16 cellular contexts compared by ENCODE assay signal in genomic region chr14:73958591-73958990, GRCh38.
"Had no signal": no experiment of that assay in that cellular context is flagged by ENCODE, and none has a peak within 500 bp of the region (broad histone marks: within the 10 kb centered on the region; RNA-seq: fewer than 3 reads in every experiment).

No MANE protein-coding gene starts in this region.

- H3K4me3 ChIP-seq: breast epithelium, dorsolateral prefrontal cortex, esophagus muscularis mucosa, left lung, neural progenitor cell, pancreas, transverse colon had no signal

- H3K4me1 Mint-ChIP-seq: activated naive CD4-positive, alpha-beta T cell treated with anti-CD3 and anti-CD28 coated beads, Interleukin-2, amount 50 U/mL, for 24 hours; memory B cell; neural progenitor cell; stimulated activated memory B cell treated with anti-CD40 and anti-IgM and Interleukin-4, amounts not matched to agents 10 μg/mL and 1 μg/mL and 100 μg/mL, for 72 hours had no signal

- H3K4me1 ChIP-seq: breast epithelium, esophagus muscularis mucosa, left lung, neural progenitor cell, pancreas, transverse colon had no signal

- DNase-seq: activated CD4-positive, alpha-beta T cell treated with anti-CD3 and anti-CD28 coated beads, Interleukin-2, amount 50 U/mL, for 48 hours; dorsolateral prefrontal cortex; head of caudate nucleus; left lung; pancreas; retina; SIG-M5; small intestine; transverse colon had no signal

- H3K4me3 Mint-ChIP-seq: activated naive CD4-positive, alpha-beta T cell treated with anti-CD3 and anti-CD28 coated beads, Interleukin-2, amount 50 U/mL, for 24 hours; memory B cell; neural progenitor cell; stimulated activated memory B cell treated with anti-CD40 and anti-IgM and Interleukin-4, amounts not matched to agents 10 μg/mL and 1 μg/mL and 100 μg/mL, for 72 hours had no signal

- H3K27ac ChIP-seq: breast epithelium, dorsolateral prefrontal cortex, esophagus muscularis mucosa, left lung, neural progenitor cell, pancreas, transverse colon had no signal

- H3K27me3 Mint-ChIP-seq: activated naive CD4-positive, alpha-beta T cell treated with anti-CD3 and anti-CD28 coated beads, Interleukin-2, amount 50 U/mL, for 24 hours; memory B cell; stimulated activated memory B cell treated with anti-CD40 and anti-IgM and Interleukin-4, amounts not matched to agents 10 μg/mL and 1 μg/mL and 100 μg/mL, for 72 hours had no signal

- H3K9me3 Mint-ChIP-seq: activated naive CD4-positive, alpha-beta T cell treated with anti-CD3 and anti-CD28 coated beads, Interleukin-2, amount 50 U/mL, for 24 hours; memory B cell; neural progenitor cell; stimulated activated memory B cell treated with anti-CD40 and anti-IgM and Interleukin-4, amounts not matched to agents 10 μg/mL and 1 μg/mL and 100 μg/mL, for 72 hours had no signal

- H3K27ac Mint-ChIP-seq: activated naive CD4-positive, alpha-beta T cell treated with anti-CD3 and anti-CD28 coated beads, Interleukin-2, amount 50 U/mL, for 24 hours; memory B cell; neural progenitor cell; stimulated activated memory B cell treated with anti-CD40 and anti-IgM and Interleukin-4, amounts not matched to agents 10 μg/mL and 1 μg/mL and 100 μg/mL, for 72 hours had no signal

- ATAC-seq: activated CD4-positive, CD25-positive, alpha-beta regulatory T cell treated with anti-CD3 and anti-CD28 coated beads, Interleukin-2, amount 50 U/mL, for 24 hours; left lung; pancreas; stimulated activated memory B cell treated with anti-CD40 and anti-IgM and Interleukin-4, amounts not matched to agents 10 μg/mL and 1 μg/mL and 100 μg/mL, for 72 hours had no signal

- H3K36me3 ChIP-seq: neural progenitor cell had no signal

- H3K9me3 ChIP-seq: breast epithelium, esophagus muscularis mucosa, left lung, pancreas, transverse colon had no signal

- H3K27me3 ChIP-seq: breast epithelium, dorsolateral prefrontal cortex, esophagus muscularis mucosa, left lung, neural progenitor cell, pancreas, transverse colon had no signal
